ENCODE assay signal across 8 cellular contexts in the genomic region with DNA sequence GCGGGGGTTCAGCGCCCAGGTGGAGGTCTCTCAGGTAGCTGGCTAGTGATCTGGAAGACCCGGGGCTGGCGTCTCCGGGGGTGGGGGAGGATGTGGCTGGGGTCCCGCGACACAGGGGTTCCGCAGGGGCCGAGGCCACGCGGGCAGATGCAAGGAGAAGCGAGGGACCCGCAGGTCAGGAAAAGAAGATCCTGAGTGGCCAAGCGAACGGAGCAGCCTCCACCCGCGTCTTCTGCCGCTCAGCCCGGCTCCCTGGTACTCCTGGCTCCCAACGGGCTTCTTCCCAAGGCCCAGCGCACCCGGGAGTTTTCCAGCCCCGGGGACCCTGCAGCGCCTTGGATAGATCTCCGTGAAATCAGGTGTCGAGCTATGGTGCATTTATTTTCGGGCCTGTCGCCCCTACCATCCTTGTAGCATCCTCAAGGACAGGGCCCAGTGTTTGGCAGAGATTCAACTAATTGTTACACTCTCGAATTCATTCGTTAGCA.
DNase-seq lines count a peak whose midpoint lies in the region; ATAC-seq and TF ChIP-seq lines count a peak whose summit lies in the region.

No MANE protein-coding gene starts in this region.

- H3K4me1 Mint-ChIP-seq in stimulated activated naive CD8-positive, alpha-beta T cell treated with anti-CD3 and anti-CD28 coated beads, Interleukin-15, amount 100 ng/mL, for 72 hours: peaks cover 42% of the 10 kb centered on the region

- H3K79me2 ChIP-seq in DOHH2 (ENCODE audit: control insufficient read depth, low read length) (peaks cover 38% of the 10 kb centered on the region), KMS-11 (ENCODE audit: insufficient read depth, low read depth) (peaks cover 37% of the 10 kb centered on the region)

- no peak overlapping the region for H3K27ac Mint-ChIP-seq in stimulated activated naive CD8-positive, alpha-beta T cell treated with anti-CD3 and anti-CD28 coated beads, Interleukin-15, amount 100 ng/mL, for 72 hours

- H3K4me3 ChIP-seq in DOHH2 (ENCODE audit: low read length) (peak overlapping the region; percentile 74), KMS-11 (IDR thresholded peaks at IDR 0.05; ENCODE audit: insufficient read depth, low read depth, low read length) (no peak overlapping the region)

- H3F3A ChIP-seq in DOHH2 (ENCODE audit: control insufficient read depth, insufficient read depth): no peaks in the 10 kb centered on the region

- H3K4me1 ChIP-seq in DOHH2 (ENCODE audit: control insufficient read depth, low read length): peaks cover 30% of the 10 kb centered on the region
- peaks cover 14% of the 10 kb centered on the region for H3K4me1 ChIP-seq in KMS-11 (ENCODE audit: low read depth, poor library complexity, severe bottlenecking)

- no peaks in the 10 kb centered on the region for H3K9me3 Mint-ChIP-seq in stimulated activated naive CD8-positive, alpha-beta T cell treated with anti-CD3 and anti-CD28 coated beads, Interleukin-15, amount 100 ng/mL, for 72 hours

- H3K27ac ChIP-seq in DOHH2 (ENCODE audit: low read depth, low read length) (no peak overlapping the region), KMS-11 (no peak overlapping the region), angular gyrus (ENCODE audit: low read depth, low read length) (peak overlapping the region; percentile 67)

- peak overlapping the region; percentile 67 for H2AFZ ChIP-seq in KMS-11 (ENCODE audit: low read depth)

- no peaks in the 10 kb centered on the region for H3K27me3 Mint-ChIP-seq in stimulated activated naive CD8-positive, alpha-beta T cell treated with anti-CD3 and anti-CD28 coated beads, Interleukin-15, amount 100 ng/mL, for 72 hours

- DNase-seq in kidney glomerular epithelial cell (lab: John Stamatoyannopoulos, UW): peak; percentile 6
- no peak for DNase-seq in stimulated activated naive CD8-positive, alpha-beta T cell treated with anti-CD3 and anti-CD28 coated beads, Interleukin-15, amount 100 ng/mL, for 72 hours
- DNase-seq in ecto neural progenitor cell (ENCODE audit: low spot score): no peak

- TF ChIP-seq CTCF in DOHH2 (IDR thresholded peaks at IDR 0.05; ENCODE audit: low read depth, low read length, poor library complexity, severe bottlenecking) (no peak), KMS-11 (conservative IDR thresholded peaks at IDR 0.05; ENCODE audit: low read depth, low read length) (no peak)

- H3K36me3 ChIP-seq in DOHH2 (ENCODE audit: control insufficient read depth, low read length): no peaks in the 10 kb centered on the region
- no peaks in the 10 kb centered on the region for H3K36me3 ChIP-seq in KMS-11 (ENCODE audit: insufficient read depth)

- peak overlapping the region; percentile 82 to 95 for H3K4me3 Mint-ChIP-seq in stimulated activated naive CD8-positive, alpha-beta T cell treated with anti-CD3 and anti-CD28 coated beads, Interleukin-15, amount 100 ng/mL, for 72 hours

- no peaks in the 10 kb centered on the region for H3K9me2 ChIP-seq in DOHH2 (replicated peaks; ENCODE audit: control insufficient read depth, low read length)

- H3K27me3 ChIP-seq in DOHH2 (ENCODE audit: control insufficient read depth, low read length): peaks cover 18% of the 10 kb centered on the region; the same call in 1 of the 2 replicates
- H3K27me3 ChIP-seq in KMS-11 (ENCODE audit: insufficient read depth, low read depth): no peaks in the 10 kb centered on the region

- ATAC-seq in stimulated activated naive CD8-positive, alpha-beta T cell treated with anti-CD3 and anti-CD28 coated beads, Interleukin-15, amount 100 ng/mL, for 72 hours: no peak
- no peak for ATAC-seq in HG03159 (IDR thresholded peaks at IDR 0.05; ENCODE audit: unreplicated experiment)
- no peak for ATAC-seq in GM18873 (IDR thresholded peaks at IDR 0.05; ENCODE audit: low FRiP score, unreplicated experiment)

- H3K9ac ChIP-seq in KMS-11: no peak overlapping the region

- peaks cover 4% of the 10 kb centered on the region for H4K20me1 ChIP-seq in DOHH2 (ENCODE audit: control insufficient read depth, insufficient read depth, low read depth, low read length)
- H4K20me1 ChIP-seq in KMS-11 (ENCODE audit: insufficient read depth): no peaks in the 10 kb centered on the region

- H3K9me3 ChIP-seq in DOHH2 (ENCODE audit: control insufficient read depth, insufficient read depth, low read length): no peaks in the 10 kb centered on the region

- H3K4me2 ChIP-seq in DOHH2 (ENCODE audit: low read length): peak overlapping the region; percentile 83
- H3K4me2 ChIP-seq in KMS-11: peak overlapping the region; percentile 43
